Comparison of ENCODE assay signal across 9 cellular contexts in genomic region chr22:20319745-20320658, GRCh38. TPM values are rescaled to one million over a fixed set of nuclear protein-coding genes. Genes with fewer than 3 reads are reported as not detected.
DNase-seq lines count a peak whose midpoint lies in the region; ATAC-seq, FAIRE-seq and TF ChIP-seq lines count a peak whose summit lies in the region.
"Had no signal": no experiment of that assay in that cellular context is flagged by ENCODE, and none has a peak within 500 bp of the region (broad histone marks: within the 10 kb centered on the region; RNA-seq: fewer than 3 reads in every experiment).

Gene DGCR6L, minus strand, starts transcription at chr22:20320060. Its CDS starts 72 bp downstream, at chr22:20319988.

- ATAC-seq in HG03457 (IDR thresholded peaks at IDR 0.05; ENCODE audit: unreplicated experiment) (peak; percentile 57), lower lobe of right lung (peak; percentile 96 to 97)

- H3K4me2 ChIP-seq in BLaER1, result peak within 1 kb of the TSS; percentile 95

- FAIRE-seq in GM19239 (lab: Jason Lieb, UNC), result peak; percentile 8
- FAIRE-seq: endometrium had no signal

- H3K4me3 ChIP-seq in BLaER1, result peak within 1 kb of the TSS; percentile 84
- peak within 1 kb of the TSS; percentile 93 for H3K4me3 ChIP-seq in lower lobe of right lung

- H3K4me1 ChIP-seq in BLaER1 (peaks cover 72% of the 10 kb centered on the region), lower lobe of right lung (peaks cover 29% of the 10 kb centered on the region)

- TF ChIP-seq CTCF in lower lobe of right lung (IDR thresholded peaks at IDR 0.05), result no peak

- no peaks in the 10 kb centered on the region for H3K9me3 ChIP-seq in BLaER1
- no peaks in the 10 kb centered on the region for H3K9me3 ChIP-seq in lower lobe of right lung

- intact Hi-C loops in lower lobe of right lung (cut with DNase I), result no loop called here

- H3K27me3 ChIP-seq in BLaER1 (no peaks in the 10 kb centered on the region), lower lobe of right lung (ENCODE audit: low read depth) (no peaks in the 10 kb centered on the region)

- peak within 1 kb of the TSS; percentile 93 for H3K9ac ChIP-seq in BLaER1

- peaks cover 26% of the 10 kb centered on the region for H4K20me1 ChIP-seq in BLaER1

- H3K27ac ChIP-seq in BLaER1 (peak within 1 kb of the TSS; percentile 81), lower lobe of right lung (peak within 1 kb of the TSS; percentile 87)

- DNase-seq in GM19239 (ENCODE audit: insufficient read length, low spot score) (peak; percentile 99), NCI-H82 treated with DMSO at 0.1 percent for 48 hours (lab: John Stamatoyannopoulos, UW; ENCODE audit: unreplicated experiment) (peak; percentile 58), lower lobe of right lung (peak; percentile 98)
- DNase-seq in activated CD8-positive, alpha-beta memory T cell treated with anti-CD3 and anti-CD28 coated beads for 1 hour (ENCODE audit: extremely low read depth in 1 of 2, low read depth in 1 of 2), result peak; percentile 87 to 97
- peak; percentile 95 for DNase-seq in effector CD4-positive, alpha-beta T cell
- DNase-seq in stimulated activated CD4-positive, alpha-beta T cell treated with anti-CD3 and anti-CD28 coated beads, TNF-alpha, amount 100 ng/mL, for 1 hour (ENCODE audit: low read depth in 3 of 3, low spot score in 1 of 3), result peak; percentile 91 to 96 (median 92)

- H3K36me3 ChIP-seq in BLaER1 (peaks cover 1% of the 10 kb centered on the region; the same call in 1 of the 2 replicates), lower lobe of right lung (peaks cover 3% of the 10 kb centered on the region)

RNA-seq across cellular contexts. Expression of gene DGCR6L, which starts in this region (rescaled TPM):
- total RNA-seq in lower lobe of right lung, result 31.1 TPM

Comparison
In these comparisons a context has a peak if more than half of its experiments do, and no peak if none do; other contexts are left out.
1. Peak in every context shown above with its lines: DNase-seq, ATAC-seq, H3K4me3 ChIP-seq and H3K27ac ChIP-seq.